ENCODE assay signal across 1 cellular context in genomic region chr14:23602181-23603095, GRCh38.
TF ChIP-seq lines count a peak whose summit lies in the region.

No MANE protein-coding gene starts in this region.

TF ChIP-seq in K562, 482 proteins besides CTCF, POLR2A, EP300 and RAD21:
- TF ChIP-seq ELF4 (CRISPR knock-in tag; IDR thresholded peaks at IDR 0.05): no peak
- TF ChIP-seq BCLAF1 (IDR thresholded peaks at IDR 0.05; ENCODE audit: borderline replicate concordance in 1 of 2, control insufficient read depth in 1 of 2, low read depth in 2 of 2, low read length in 1 of 2): no peak
- no peak for TF ChIP-seq THRA (IDR thresholded peaks at IDR 0.05)
- no peak for TF ChIP-seq NCOA1 (IDR thresholded peaks at IDR 0.05; ENCODE audit: low read depth)
- no peak for TF ChIP-seq TAL1 (IDR thresholded peaks at IDR 0.05)
- peak; percentile 54; the same call in 1 of the 2 replicates for TF ChIP-seq ATF3 (IDR thresholded peaks at IDR 0.05)
- TF ChIP-seq ATF3 (CRISPR knock-in tag; conservative IDR thresholded peaks at IDR 0.05): no peak
- TF ChIP-seq ZNF197 (CRISPR knock-in tag; IDR thresholded peaks at IDR 0.05; ENCODE audit: low read depth): no peak
- TF ChIP-seq ZSCAN32 (CRISPR knock-in tag; IDR thresholded peaks at IDR 0.05): no peak
- TF ChIP-seq CREB1 (IDR thresholded peaks at IDR 0.05): no peak
- no peak for TF ChIP-seq CREB1 (CRISPR knock-in tag; IDR thresholded peaks at IDR 0.05)
- no peak for TF ChIP-seq ZNF354B (CRISPR knock-in tag; IDR thresholded peaks at IDR 0.05)
- no peak for TF ChIP-seq RBBP5 (IDR thresholded peaks at IDR 0.05; ENCODE audit: borderline replicate concordance, insufficient read depth, low read length, poor library complexity, severe bottlenecking)
- TF ChIP-seq ZFP36 (IDR thresholded peaks at IDR 0.05; ENCODE audit: low read depth, low read length, partially characterized antibody): no peak
- no peak for TF ChIP-seq THRB (CRISPR knock-in tag; conservative IDR thresholded peaks at IDR 0.05)
- no peak for TF ChIP-seq ZNF384 (IDR thresholded peaks at IDR 0.05; ENCODE audit: low read depth, low read length)
- TF ChIP-seq RNF219 (CRISPR knock-in tag; IDR thresholded peaks at IDR 0.05): no peak
- TF ChIP-seq CEBPB (tag; IDR thresholded peaks at IDR 0.05): no peak
- TF ChIP-seq CBFA2T2 (conservative IDR thresholded peaks at IDR 0.05): no peak
- TF ChIP-seq KLF10 (CRISPR knock-in tag; IDR thresholded peaks at IDR 0.05): no peak
- no peak for TF ChIP-seq TAF7 (tag; IDR thresholded peaks at IDR 0.05)
- no peak for TF ChIP-seq MAFF (IDR thresholded peaks at IDR 0.05; ENCODE audit: low read length)
- no peak for TF ChIP-seq ZNF41 (CRISPR knock-in tag; conservative IDR thresholded peaks at IDR 0.05)
- TF ChIP-seq XRCC4 (IDR thresholded peaks at IDR 0.05; ENCODE audit: extremely low read depth, insufficient read depth, insufficient read length): no peak
- TF ChIP-seq CREM (IDR thresholded peaks at IDR 0.05; ENCODE audit: low read depth): 0 out of 2 replicates have a peak, but pooled peaks have one; percentile 8
- TF ChIP-seq ZEB2 (IDR thresholded peaks at IDR 0.05): no peak
- TF ChIP-seq SMARCB1 (IDR thresholded peaks at IDR 0.05; ENCODE audit: insufficient read length, low read depth): no peak
- no peak for TF ChIP-seq MTA1 (IDR thresholded peaks at IDR 0.05; ENCODE audit: borderline replicate concordance)
- TF ChIP-seq HMG20A (CRISPR knock-in tag; conservative IDR thresholded peaks at IDR 0.05): no peak
- TF ChIP-seq JUND (IDR thresholded peaks at IDR 0.05; ENCODE audit: borderline replicate concordance, low read depth, low read length): 0 out of 2 replicates have a peak, but pooled peaks have one; percentile 16
- no peak for TF ChIP-seq JUND (tag; IDR thresholded peaks at IDR 0.05; ENCODE audit: borderline replicate concordance, low read depth, low read length)
- TF ChIP-seq TAF15 (IDR thresholded peaks at IDR 0.05; ENCODE audit: low read depth, low read length): no peak
- no peak for TF ChIP-seq PATZ1 (CRISPR knock-in tag; IDR thresholded peaks at IDR 0.05; ENCODE audit: borderline replicate concordance)
- TF ChIP-seq TBL1XR1 (IDR thresholded peaks at IDR 0.05; ENCODE audit: low read length in 2 of 2): no peak
- TF ChIP-seq ATF1 (CRISPR knock-in tag; IDR thresholded peaks at IDR 0.05): no peak
- no peak for TF ChIP-seq ATF1 (tag; IDR thresholded peaks at IDR 0.05)
- peak; percentile 85 for TF ChIP-seq MEF2A (IDR thresholded peaks at IDR 0.05; ENCODE audit: control insufficient read depth, low read depth, low read length)
- no peak for TF ChIP-seq ZNF140 (CRISPR knock-in tag; IDR thresholded peaks at IDR 0.05)
- TF ChIP-seq GTF2F1 (IDR thresholded peaks at IDR 0.05; ENCODE audit: low read depth, low read length): no peak
- TF ChIP-seq MEF2D (tag; conservative IDR thresholded peaks at IDR 0.05; ENCODE audit: low read depth): peak; percentile 42; the same call in 1 of the 2 replicates
- TF ChIP-seq PHF20 (IDR thresholded peaks at IDR 0.05; ENCODE audit: partially characterized antibody): no peak
- TF ChIP-seq HNRNPK (IDR thresholded peaks at IDR 0.05; ENCODE audit: low read depth, low read length, poor library complexity, severe bottlenecking): no peak
- TF ChIP-seq CBX8 (IDR thresholded peaks at IDR 0.05; ENCODE audit: borderline replicate concordance, extremely low read depth, low read depth, low read length, poor library complexity, severe bottlenecking): no peak
- no peak for TF ChIP-seq PRMT5 (CRISPR knock-in tag; IDR thresholded peaks at IDR 0.05)
